In genomic region chr12:107373238-107373809, GRCh38 we compare ENCODE assay signal across 23 cellular contexts.
A peak's percentile ranks its signal among the peaks of the same experiment; 100 is the strongest.
DNase-seq lines count a peak whose midpoint lies in the region; ATAC-seq and TF ChIP-seq lines count a peak whose summit lies in the region.
"Had no signal": no experiment of that assay in that cellular context is flagged by ENCODE, and none has a peak within 500 bp of the region (broad histone marks: within the 10 kb centered on the region; RNA-seq: fewer than 3 reads in every experiment).

No MANE protein-coding gene starts in this region.

- H3K27ac Mint-ChIP-seq in activated naive CD4-positive, alpha-beta T cell treated with anti-CD3 and anti-CD28 coated beads, Interleukin-2, amount 10 ng/mL, durations not matched to agents 7 days and 5 days = peak overlapping the region; percentile 95
- H3K27ac Mint-ChIP-seq in activated naive CD8-positive, alpha-beta T cell treated with anti-CD3 and anti-CD28 coated beads, Interleukin-2, amount 10 ng/mL, durations not matched to agents 7 days and 5 days = peak overlapping the region; percentile 94
- H3K27ac Mint-ChIP-seq in GM23338 = no peak overlapping the region

- CTCF ChIA-PET in activated naive CD4-positive, alpha-beta T cell treated with anti-CD3 and anti-CD28 coated beads, Interleukin-2, amount 10 ng/mL, durations not matched to agents 7 days and 5 days (lab: Charles Lee) = interaction anchor here (1.3 to 4.8 kb wide), 4 partner anchors 18 to 193 kb away, joined by 3 to 34 read pairs (median 4); a partner anchor contains a TSS

- H3K4me3 ChIP-seq in neutrophil (ENCODE audit: low read depth in 1 of 2, low read length in 1 of 2) (peak overlapping the region in 1 of 2 experiments; percentile 45), GM23338 (no peak overlapping the region)
- H3K4me3 ChIP-seq: body of pancreas, GM12878, neural progenitor cell, prostate gland, tibial artery had no signal

- no peak overlapping the region for H2AFZ ChIP-seq in GM23338
- H2AFZ ChIP-seq: neural progenitor cell had no signal

- TF ChIP-seq CTCF in neutrophil (IDR thresholded peaks at IDR 0.05) (no peak), GM23338 (conservative IDR thresholded peaks at IDR 0.05; ENCODE audit: low read depth in 2 of 2) (no peak)

- no peaks in the 10 kb centered on the region for H3K79me2 ChIP-seq in GM23338 (replicated peaks; ENCODE audit: insufficient read depth)

- H3K27ac ChIP-seq in neutrophil (peak overlapping the region; percentile 76), GM23338 (ENCODE audit: low read depth) (no peak overlapping the region)
- H3K27ac ChIP-seq: body of pancreas, neural progenitor cell, prostate gland, tibial artery, WERI-Rb-1 had no signal

- ATAC-seq in SK-N-SH treated with all-trans-retinoic acid at 6 μM for 48 hours = peak; percentile 35; the same call in 1 of the 3 replicates
- peak; percentile 13 for ATAC-seq in activated naive CD8-positive, alpha-beta T cell treated with anti-CD3 and anti-CD28 coated beads, Interleukin-2, amount 10 ng/mL, durations not matched to agents 7 days and 5 days (ENCODE audit: low read depth)
- ATAC-seq in HG02840 (IDR thresholded peaks at IDR 0.05; ENCODE audit: low FRiP score, unreplicated experiment) = no peak
- ATAC-seq in GM23338 = no peak
- ATAC-seq: body of pancreas, GM12878 had no signal

- H3K9me2 ChIP-seq in GM23338 (ENCODE audit: insufficient read depth) = no peaks in the 10 kb centered on the region

- H4K20me1 ChIP-seq in GM23338 (replicated peaks; ENCODE audit: insufficient read depth) = no peaks in the 10 kb centered on the region

- H3K27me3 ChIP-seq in neutrophil (no peaks in the 10 kb centered on the region), GM23338 (ENCODE audit: insufficient read depth) (no peaks in the 10 kb centered on the region)
- H3K27me3 ChIP-seq: body of pancreas, neural progenitor cell had no signal

- H3K4me1 Mint-ChIP-seq in activated naive CD4-positive, alpha-beta T cell treated with anti-CD3 and anti-CD28 coated beads, Interleukin-2, amount 10 ng/mL, durations not matched to agents 7 days and 5 days = peaks cover 81% of the 10 kb centered on the region
- peaks cover 70% of the 10 kb centered on the region for H3K4me1 Mint-ChIP-seq in activated naive CD8-positive, alpha-beta T cell treated with anti-CD3 and anti-CD28 coated beads, Interleukin-2, amount 10 ng/mL, durations not matched to agents 7 days and 5 days
- peaks cover 32% of the 10 kb centered on the region for H3K4me1 Mint-ChIP-seq in GM23338

- no peaks in the 10 kb centered on the region for H3F3A ChIP-seq in GM23338 (replicated peaks; ENCODE audit: low read depth)

- no peaks in the 10 kb centered on the region for H3K9me3 Mint-ChIP-seq in activated naive CD4-positive, alpha-beta T cell treated with anti-CD3 and anti-CD28 coated beads, Interleukin-2, amount 10 ng/mL, durations not matched to agents 7 days and 5 days
- no peaks in the 10 kb centered on the region for H3K9me3 Mint-ChIP-seq in activated naive CD8-positive, alpha-beta T cell treated with anti-CD3 and anti-CD28 coated beads, Interleukin-2, amount 10 ng/mL, durations not matched to agents 7 days and 5 days
- H3K9me3 Mint-ChIP-seq in GM23338 = no peaks in the 10 kb centered on the region; the same call in 2 of the 3 replicates
- H3K9me3 Mint-ChIP-seq: neural progenitor cell; stimulated activated naive B cell treated with anti-CD40 and anti-IgM and Interleukin-4, amounts not matched to agents 10 μg/mL and 1 μg/mL and 100 μg/mL, for 72 hours had no signal

- H3K4me2 ChIP-seq in GM23338 = no peak overlapping the region
- H3K4me2 ChIP-seq: neural progenitor cell had no signal

- peaks cover 42 to 54% of the 10 kb centered on the region in 2 experiments for H3K4me1 ChIP-seq in neutrophil (ENCODE audit: control insufficient read depth in 1 of 2, insufficient read depth in 1 of 2, low read depth in 1 of 2, low read length in 1 of 2)
- H3K4me1 ChIP-seq in GM23338 (ENCODE audit: insufficient read depth) = peaks cover 23% of the 10 kb centered on the region
- H3K4me1 ChIP-seq: body of pancreas, neural progenitor cell, prostate gland, tibial artery had no signal

- POLR2A ChIA-PET in activated naive CD8-positive, alpha-beta T cell treated with anti-CD3 and anti-CD28 coated beads, Interleukin-2, amount 10 ng/mL, durations not matched to agents 7 days and 5 days (lab: Charles Lee) = interaction anchor here (0.8 to 6.8 kb wide), 9 partner anchors 9 to 52 kb away, joined by 3 to 189 read pairs (median 4); a partner anchor contains a TSS

- H3K27me3 Mint-ChIP-seq in activated naive CD4-positive, alpha-beta T cell treated with anti-CD3 and anti-CD28 coated beads, Interleukin-2, amount 10 ng/mL, durations not matched to agents 7 days and 5 days = no peaks in the 10 kb centered on the region
- H3K27me3 Mint-ChIP-seq in activated naive CD8-positive, alpha-beta T cell treated with anti-CD3 and anti-CD28 coated beads, Interleukin-2, amount 10 ng/mL, durations not matched to agents 7 days and 5 days = no peaks in the 10 kb centered on the region
- H3K27me3 Mint-ChIP-seq in GM23338 (ENCODE audit: insufficient read depth, low read depth, poor library complexity) = peaks cover 7% of the 10 kb centered on the region

- peaks cover 4% of the 10 kb centered on the region for H3K36me3 Mint-ChIP-seq in activated naive CD4-positive, alpha-beta T cell treated with anti-CD3 and anti-CD28 coated beads, Interleukin-2, amount 10 ng/mL, durations not matched to agents 7 days and 5 days
- H3K36me3 Mint-ChIP-seq in activated naive CD8-positive, alpha-beta T cell treated with anti-CD3 and anti-CD28 coated beads, Interleukin-2, amount 10 ng/mL, durations not matched to agents 7 days and 5 days = peaks cover 9% of the 10 kb centered on the region
- no peaks in the 10 kb centered on the region for H3K36me3 Mint-ChIP-seq in GM23338 (ENCODE audit: low read depth)
- H3K36me3 Mint-ChIP-seq: neural progenitor cell; stimulated activated naive B cell treated with anti-CD40 and anti-IgM and Interleukin-4, amounts not matched to agents 10 μg/mL and 1 μg/mL and 100 μg/mL, for 72 hours had no signal

- H3K4me3 Mint-ChIP-seq in activated naive CD4-positive, alpha-beta T cell treated with anti-CD3 and anti-CD28 coated beads, Interleukin-2, amount 10 ng/mL, durations not matched to agents 7 days and 5 days = peak overlapping the region; percentile 24
- H3K4me3 Mint-ChIP-seq in activated naive CD8-positive, alpha-beta T cell treated with anti-CD3 and anti-CD28 coated beads, Interleukin-2, amount 10 ng/mL, durations not matched to agents 7 days and 5 days = peak overlapping the region; percentile 71
- no peak overlapping the region for H3K4me3 Mint-ChIP-seq in GM23338
- H3K4me3 Mint-ChIP-seq: neural progenitor cell; stimulated activated naive B cell treated with anti-CD40 and anti-IgM and Interleukin-4, amounts not matched to agents 10 μg/mL and 1 μg/mL and 100 μg/mL, for 72 hours had no signal

- H3K36me3 ChIP-seq in neutrophil (no peaks in the 10 kb centered on the region), GM23338 (ENCODE audit: insufficient read depth) (no peaks in the 10 kb centered on the region)
- H3K36me3 ChIP-seq: neural progenitor cell, prostate gland, tibial artery, WERI-Rb-1 had no signal

- H3K9me3 ChIP-seq in neutrophil = no peaks in the 10 kb centered on the region
- H3K9me3 ChIP-seq: body of pancreas, prostate gland, tibial artery had no signal

- peak; percentile 48 for DNase-seq in activated naive CD4-positive, alpha-beta T cell treated with anti-CD3 and anti-CD28 coated beads, Interleukin-2, amount 10 ng/mL, durations not matched to agents 7 days and 5 days
- DNase-seq in activated naive CD4-positive, alpha-beta T cell (lab: John Stamatoyannopoulos, UW) = no peak
- DNase-seq in activated naive CD8-positive, alpha-beta T cell treated with anti-CD3 and anti-CD28 coated beads, Interleukin-2, amount 10 ng/mL, durations not matched to agents 7 days and 5 days = no peak
- DNase-seq in GM23338 (ENCODE audit: low spot score) = no peak
- DNase-seq in inferior parietal cortex (ENCODE audit: extremely low spot score) = no peak
- DNase-seq: activated gamma-delta T cell; body of pancreas; DMS79; GOT3; midbrain; NCI-H774; OCI-M1; SIG-M5; stimulated activated CD4-positive, alpha-beta T cell treated with anti-CD3 and anti-CD28 coated beads, Interleukin-1b, Interleukin-23, amount 100 ng/mL, for 48 hours; stimulated activated naive B cell treated with anti-CD40 and anti-IgM and Interleukin-4, amounts not matched to agents 10 μg/mL and 1 μg/mL and 100 μg/mL, for 72 hours; tibial artery; WERI-Rb-1 had no signal

TF ChIP-seq in SK-N-SH treated with all-trans-retinoic acid at 6 μM for 48 hours, 23 proteins besides CTCF, POLR2A, EP300 and RAD21 (continues in another document):
- TF ChIP-seq SNAI2 (CRISPR knock-in tag; IDR thresholded peaks at IDR 0.05) (no peak), TCF4 (CRISPR knock-in tag; IDR thresholded peaks at IDR 0.05; ENCODE audit: borderline replicate concordance) (peak; percentile 85)

TF ChIP-seq in GM23338, 12 proteins besides CTCF, POLR2A, EP300 and RAD21 (continues in another document):
- TF ChIP-seq REST (IDR thresholded peaks at IDR 0.05; ENCODE audit: unreplicated experiment) (no peak), POLR2AphosphoS5 (IDR thresholded peaks at IDR 0.05; ENCODE audit: low read depth) (no peak), EZH2 (IDR thresholded peaks at IDR 0.05; ENCODE audit: low read depth, unreplicated experiment) (no peak)

Comparison
In these comparisons a context has a peak if more than half of its experiments do, and no peak if none do; other contexts are left out.
1. ATAC-seq: peak in SK-N-SH treated with all-trans-retinoic acid at 6 μM for 48 hours (single experiment) and activated naive CD8-positive, alpha-beta T cell treated with anti-CD3 and anti-CD28 coated beads, Interleukin-2, amount 10 ng/mL, durations not matched to agents 7 days and 5 days (single experiment); none in HG02840 (single experiment) and GM23338 (single experiment).